8 cellular contexts compared by ENCODE assay signal in genomic region chr16:1772362-1772907, GRCh38. TPM values are rescaled to one million over a fixed set of nuclear protein-coding genes. Genes with fewer than 3 reads are reported as not detected.
DNase-seq lines count a peak whose midpoint lies in the region; ATAC-seq and TF ChIP-seq lines count a peak whose summit lies in the region.

Gene EME2 (plus strand): TSS chr16:1772810. CDS start chr16:1773228, 418 bp downstream.

- peaks cover 12% of the 10 kb centered on the region for H3K4me1 ChIP-seq in rectal smooth muscle tissue (ENCODE audit: control insufficient read depth, insufficient read depth, low read length)

- peaks cover 21% of the 10 kb centered on the region for H3K9me3 Mint-ChIP-seq in glutamatergic neuron (ENCODE audit: unreplicated experiment)

- peak within 1 kb of the TSS; percentile 99 for H3K4me3 Mint-ChIP-seq in glutamatergic neuron (ENCODE audit: unreplicated experiment)

- H3K36me3 ChIP-seq in rectal smooth muscle tissue (ENCODE audit: control insufficient read depth, insufficient read depth, low read length) = peaks cover 19% of the 10 kb centered on the region

- H3K27ac ChIP-seq in rectal smooth muscle tissue (ENCODE audit: low read depth, low read length) = peak within 1 kb of the TSS; percentile 85

- no peaks in the 10 kb centered on the region for H3K27me3 ChIP-seq in rectal smooth muscle tissue (ENCODE audit: control insufficient read depth, insufficient read depth, low read length)

- peak within 1 kb of the TSS; percentile 92 for H3K4me3 ChIP-seq in rectal smooth muscle tissue (ENCODE audit: low read length)

- peak within 1 kb of the TSS; percentile 35 for H3K9ac ChIP-seq in rectal smooth muscle tissue (ENCODE audit: low read length)

- no peak for TF ChIP-seq CTCF in glutamatergic neuron (IDR thresholded peaks at IDR 0.05; ENCODE audit: partially characterized antibody, unreplicated experiment)

- in situ Hi-C loops in ACHN (cut with HindIII; ENCODE audit: low pct_ligation_motif_present, low pct_unique_long_range_greater_than_20kb, low sequenced_read_pairs) = no loop called here

- H3K4me1 Mint-ChIP-seq in glutamatergic neuron (ENCODE audit: low read depth, unreplicated experiment) = peaks cover 11% of the 10 kb centered on the region

- H3K27ac Mint-ChIP-seq in glutamatergic neuron (ENCODE audit: unreplicated experiment) = peak within 1 kb of the TSS; percentile 96

- DNase-seq in ACHN (peak; percentile 56), NCI-H69 (lab: John Stamatoyannopoulos, UW) (peak; percentile 75), glutamatergic neuron (peak; percentile 55), Ammon's horn (ENCODE audit: low spot score) (no peak), pons (ENCODE audit: low spot score) (no peak)
- peak; percentile 41 for DNase-seq in activated T-helper 9 cell treated with anti-CD3 and anti-CD28 coated beads, Interleukin-2, amount 50 U/mL, for 16 hours (ENCODE audit: low read depth)

- peak; percentile 9 for ATAC-seq in GM21515 (IDR thresholded peaks at IDR 0.05; ENCODE audit: unreplicated experiment)

- peaks cover 15% of the 10 kb centered on the region for H3K27me3 Mint-ChIP-seq in glutamatergic neuron (ENCODE audit: unreplicated experiment)

- H3K36me3 Mint-ChIP-seq in glutamatergic neuron (ENCODE audit: unreplicated experiment) = no peaks in the 10 kb centered on the region

RNA-seq across cellular contexts. Expression of gene EME2, which starts in this region (rescaled TPM):
- total RNA-seq in glutamatergic neuron (ENCODE audit: unreplicated experiment) = 68.7 TPM

Comparison
In these comparisons a context has a peak if more than half of its experiments do, and no peak if none do; other contexts are left out.
1. DNase-seq: peak in ACHN (single experiment), NCI-H69 (single experiment), activated T-helper 9 cell treated with anti-CD3 and anti-CD28 coated beads, Interleukin-2, amount 50 U/mL, for 16 hours (single experiment) and glutamatergic neuron (single experiment); none in Ammon's horn (single experiment) and pons (single experiment).